Comparison of ENCODE assay signal across 1 cellular context in the genomic region with DNA sequence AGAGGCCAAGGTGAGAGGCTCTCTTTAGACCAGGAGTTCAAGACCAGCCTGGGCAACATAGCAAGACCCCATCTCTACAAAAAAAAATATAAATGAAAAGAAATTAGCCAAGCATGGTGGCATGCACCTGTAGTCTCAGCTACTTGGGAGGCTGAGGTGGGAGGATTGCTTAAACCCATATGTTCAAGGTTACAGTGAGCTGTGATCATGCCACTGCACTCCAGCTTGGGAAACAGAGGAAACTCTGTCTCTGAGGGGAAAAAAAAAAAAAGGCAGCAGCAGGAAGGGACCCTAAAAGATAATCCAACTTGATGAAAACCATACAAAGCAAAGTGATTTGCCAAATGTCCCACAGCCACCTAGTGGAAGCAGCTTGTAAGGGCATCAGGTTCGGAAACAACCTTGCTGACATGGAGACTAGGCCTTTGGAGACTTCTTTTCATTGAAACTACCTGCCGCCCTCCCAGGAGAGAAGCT.
TF ChIP-seq lines count a peak whose summit lies in the region.

No MANE protein-coding gene starts in this region.

TF ChIP-seq in K562, 482 proteins besides CTCF, POLR2A, EP300 and RAD21 (continued from another document and continues in another):
- TF ChIP-seq SMC3 (conservative IDR thresholded peaks at IDR 0.05; ENCODE audit: insufficient read depth, low read depth, low read length) (peak; percentile 69), ZNF121 (CRISPR knock-in tag; conservative IDR thresholded peaks at IDR 0.05) (peak; percentile 59; the same call in 1 of the 2 replicates), JUNB (CRISPR knock-in tag; conservative IDR thresholded peaks at IDR 0.05) (no peak), PHB2 (IDR thresholded peaks at IDR 0.05; ENCODE audit: low read depth) (no peak), MCM3 (IDR thresholded peaks at IDR 0.05) (no peak), ZNF212 (CRISPR knock-in tag; IDR thresholded peaks at IDR 0.05) (no peak), BDP1 (IDR thresholded peaks at IDR 0.05; ENCODE audit: insufficient read depth, insufficient read length) (no peak), RAD51 (IDR thresholded peaks at IDR 0.05; ENCODE audit: borderline replicate concordance, low read depth) (no peak), ZNF277 (CRISPR knock-in tag; IDR thresholded peaks at IDR 0.05; ENCODE audit: borderline replicate concordance) (no peak), ZNF644 (tag; IDR thresholded peaks at IDR 0.05; ENCODE audit: low read depth) (no peak), HEY1 (CRISPR knock-in tag; IDR thresholded peaks at IDR 0.05; ENCODE audit: borderline replicate concordance) (no peak), MXD1 (CRISPR knock-in tag; IDR thresholded peaks at IDR 0.05; ENCODE audit: borderline replicate concordance, poor library complexity, severe bottlenecking) (no peak), CREM (IDR thresholded peaks at IDR 0.05; ENCODE audit: low read depth) (no peak), ZFPM2 (CRISPR knock-in tag; IDR thresholded peaks at IDR 0.05) (no peak), SIN3B (IDR thresholded peaks at IDR 0.05; ENCODE audit: low read depth) (no peak), XRCC5 (IDR thresholded peaks at IDR 0.05; ENCODE audit: low read depth, low read length) (0 out of 2 replicates have a peak, but pooled peaks have one; percentile 52), TFE3 (CRISPR knock-in tag; IDR thresholded peaks at IDR 0.05) (no peak), CUX1 (CRISPR knock-in tag; IDR thresholded peaks at IDR 0.05) (no peak), CBFA2T2 (conservative IDR thresholded peaks at IDR 0.05) (no peak), MED1 (CRISPR knock-in tag; IDR thresholded peaks at IDR 0.05; ENCODE audit: borderline replicate concordance) (no peak), CREB5 (CRISPR knock-in tag; IDR thresholded peaks at IDR 0.05) (no peak), PHF20 (IDR thresholded peaks at IDR 0.05; ENCODE audit: partially characterized antibody) (no peak), TRIM28 (IDR thresholded peaks at IDR 0.05) (0 out of 2 replicates have a peak, but pooled peaks have one; percentile 28), CBX5 (IDR thresholded peaks at IDR 0.05; ENCODE audit: borderline replicate concordance, low read depth) (0 out of 2 replicates have a peak, but pooled peaks have one; percentile 15), PREB (CRISPR knock-in tag; IDR thresholded peaks at IDR 0.05) (no peak), ESRRB (CRISPR knock-in tag; IDR thresholded peaks at IDR 0.05; ENCODE audit: borderline replicate concordance) (no peak), EHMT2 (IDR thresholded peaks at IDR 0.05) (0 out of 2 replicates have a peak, but pooled peaks have one; percentile 27), POLR2H (tag; IDR thresholded peaks at IDR 0.05; ENCODE audit: low read depth) (no peak), ZNF766 (CRISPR knock-in tag; conservative IDR thresholded peaks at IDR 0.05) (no peak), NCOA4 (IDR thresholded peaks at IDR 0.05; ENCODE audit: partially characterized antibody) (no peak), SREBF1 (IDR thresholded peaks at IDR 0.05; ENCODE audit: borderline replicate concordance, low read depth, low read length) (no peak), SMARCA5 (IDR thresholded peaks at IDR 0.05) (peak; percentile 69; the same call in 1 of the 2 replicates), ZNF740 (CRISPR knock-in tag; IDR thresholded peaks at IDR 0.05) (no peak), ZNF740 (tag; IDR thresholded peaks at IDR 0.05) (no peak), TRIM24 (IDR thresholded peaks at IDR 0.05) (no peak), ZNF384 (IDR thresholded peaks at IDR 0.05; ENCODE audit: low read depth, low read length) (0 out of 2 replicates have a peak, but pooled peaks have one; percentile 4), MTF1 (CRISPR knock-in tag; IDR thresholded peaks at IDR 0.05; ENCODE audit: borderline replicate concordance) (no peak)
- TF ChIP-seq, protein P1, sequence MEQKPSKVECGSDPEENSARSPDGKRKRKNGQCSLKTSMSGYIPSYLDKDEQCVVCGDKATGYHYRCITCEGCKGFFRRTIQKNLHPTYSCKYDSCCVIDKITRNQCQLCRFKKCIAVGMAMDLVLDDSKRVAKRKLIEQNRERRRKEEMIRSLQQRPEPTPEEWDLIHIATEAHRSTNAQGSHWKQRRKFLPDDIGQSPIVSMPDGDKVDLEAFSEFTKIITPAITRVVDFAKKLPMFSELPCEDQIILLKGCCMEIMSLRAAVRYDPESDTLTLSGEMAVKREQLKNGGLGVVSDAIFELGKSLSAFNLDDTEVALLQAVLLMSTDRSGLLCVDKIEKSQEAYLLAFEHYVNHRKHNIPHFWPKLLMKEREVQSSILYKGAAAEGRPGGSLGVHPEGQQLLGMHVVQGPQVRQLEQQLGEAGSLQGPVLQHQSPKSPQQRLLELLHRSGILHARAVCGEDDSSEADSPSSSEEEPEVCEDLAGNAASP (IDR thresholded peaks at IDR 0.05) = no peak
- TF ChIP-seq, protein P2, sequence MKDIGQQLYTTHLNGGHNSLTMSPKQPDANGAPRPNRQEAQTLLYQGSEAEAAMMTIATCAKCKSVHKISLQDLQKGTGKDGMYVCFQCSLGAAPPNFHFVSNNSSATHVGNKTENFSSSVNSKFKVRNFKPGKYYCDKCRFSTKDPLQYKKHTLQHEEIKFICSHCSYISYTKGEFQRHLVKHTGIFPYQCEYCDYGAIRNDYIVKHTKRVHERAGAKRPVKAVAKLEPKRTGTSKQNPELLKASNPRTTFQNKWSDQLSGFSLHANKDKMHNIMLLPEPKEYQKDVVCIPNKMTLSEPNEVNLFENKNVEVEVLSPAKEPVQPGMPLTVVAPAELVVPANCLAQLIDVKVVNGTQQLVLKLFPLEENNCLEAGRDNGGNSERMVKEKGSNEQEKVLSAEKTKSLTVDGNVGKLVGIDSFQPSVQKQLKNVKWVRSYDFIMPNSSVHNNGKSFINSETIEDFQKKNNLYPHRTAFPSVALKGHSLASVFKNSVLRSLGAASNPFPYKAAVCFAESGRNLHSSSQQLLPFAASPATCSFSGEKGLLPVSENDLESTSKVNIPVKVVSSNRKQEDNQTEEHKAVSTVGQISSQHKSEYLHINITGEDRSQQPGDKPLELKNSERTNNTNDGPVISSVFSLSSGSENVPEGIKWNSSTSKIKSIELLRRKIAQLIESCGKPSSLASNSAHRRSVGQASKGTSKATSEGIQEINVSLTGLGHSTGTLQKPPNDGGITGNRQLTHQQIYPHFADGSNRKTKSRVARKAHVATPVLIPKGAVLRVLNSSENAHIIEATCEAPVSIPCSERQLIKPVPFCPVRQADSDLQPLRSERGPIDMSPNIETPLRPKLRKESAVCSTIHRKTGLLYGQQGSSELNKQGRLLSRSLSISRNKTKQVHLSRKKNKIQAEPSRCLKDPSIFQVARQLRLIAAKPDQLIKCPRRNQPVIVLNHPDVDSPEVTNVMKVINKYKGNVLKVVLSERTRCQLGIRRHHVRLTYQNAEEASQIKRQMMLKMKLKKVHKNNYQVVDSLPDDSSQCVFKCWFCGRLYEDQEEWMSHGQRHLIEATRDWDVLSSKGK (CRISPR knock-in tag; IDR thresholded peaks at IDR 0.05) = no peak
- TF ChIP-seq, protein P3, sequence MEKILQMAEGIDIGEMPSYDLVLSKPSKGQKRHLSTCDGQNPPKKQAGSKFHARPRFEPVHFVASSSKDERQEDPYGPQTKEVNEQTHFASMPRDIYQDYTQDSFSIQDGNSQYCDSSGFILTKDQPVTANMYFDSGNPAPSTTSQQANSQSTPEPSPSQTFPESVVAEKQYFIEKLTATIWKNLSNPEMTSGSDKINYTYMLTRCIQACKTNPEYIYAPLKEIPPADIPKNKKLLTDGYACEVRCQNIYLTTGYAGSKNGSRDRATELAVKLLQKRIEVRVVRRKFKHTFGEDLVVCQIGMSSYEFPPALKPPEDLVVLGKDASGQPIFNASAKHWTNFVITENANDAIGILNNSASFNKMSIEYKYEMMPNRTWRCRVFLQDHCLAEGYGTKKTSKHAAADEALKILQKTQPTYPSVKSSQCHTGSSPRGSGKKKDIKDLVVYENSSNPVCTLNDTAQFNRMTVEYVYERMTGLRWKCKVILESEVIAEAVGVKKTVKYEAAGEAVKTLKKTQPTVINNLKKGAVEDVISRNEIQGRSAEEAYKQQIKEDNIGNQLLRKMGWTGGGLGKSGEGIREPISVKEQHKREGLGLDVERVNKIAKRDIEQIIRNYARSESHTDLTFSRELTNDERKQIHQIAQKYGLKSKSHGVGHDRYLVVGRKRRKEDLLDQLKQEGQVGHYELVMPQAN (IDR thresholded peaks at IDR 0.05; ENCODE audit: borderline replicate concordance) = no peak
